In the genomic region with DNA sequence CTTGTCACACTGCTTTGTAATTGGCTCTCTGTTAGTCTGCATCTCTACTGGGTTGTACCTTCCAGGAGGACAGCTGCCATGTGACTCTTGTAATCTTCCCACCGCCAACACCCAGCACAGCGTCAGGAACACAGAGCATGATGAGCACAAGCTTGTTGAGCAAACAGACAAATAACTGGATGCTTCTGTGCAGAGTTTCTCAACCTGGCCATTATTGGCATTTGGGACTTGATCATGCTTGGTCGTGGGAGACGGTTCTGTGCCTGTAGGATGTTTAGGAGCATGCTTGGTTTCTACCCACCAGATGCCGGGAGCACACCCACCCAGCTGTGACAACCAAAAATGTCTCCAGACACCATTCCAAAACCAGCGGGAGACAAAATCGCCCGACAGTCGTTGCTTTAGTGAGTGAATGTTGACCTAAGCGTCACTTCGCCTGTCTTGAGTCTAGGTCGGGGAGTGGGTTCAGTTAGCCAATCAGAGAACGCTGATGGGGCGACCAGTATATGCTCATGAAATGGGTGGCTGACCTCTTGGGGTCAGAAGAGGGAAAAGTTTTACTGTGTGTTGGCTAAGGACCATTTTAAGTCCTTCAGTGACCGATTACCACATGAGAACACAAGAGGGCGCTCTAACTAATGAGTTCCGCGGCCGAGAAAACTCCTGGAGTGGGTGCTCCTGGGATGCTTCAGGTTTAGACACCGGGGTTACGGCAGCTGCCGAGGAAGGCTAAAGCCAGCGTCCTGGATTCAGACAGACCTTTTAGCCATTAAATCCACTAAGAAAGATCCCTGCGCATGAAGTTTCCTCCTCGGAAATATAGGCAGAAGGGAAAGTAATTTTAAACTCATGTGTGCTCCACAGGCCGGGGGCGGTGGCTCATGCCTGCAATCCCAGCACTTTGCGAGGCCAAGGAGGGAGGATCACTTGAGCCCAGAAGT, we compare ENCODE assay signal across 1 cellular context.
A peak's percentile ranks its signal among the peaks of the same experiment; 100 is the strongest.
TF ChIP-seq lines count a peak whose summit lies in the region.

No MANE protein-coding gene starts in this region.

TF ChIP-seq in H1, 55 proteins besides CTCF, POLR2A, EP300 and RAD21:
- TF ChIP-seq, protein P1, sequence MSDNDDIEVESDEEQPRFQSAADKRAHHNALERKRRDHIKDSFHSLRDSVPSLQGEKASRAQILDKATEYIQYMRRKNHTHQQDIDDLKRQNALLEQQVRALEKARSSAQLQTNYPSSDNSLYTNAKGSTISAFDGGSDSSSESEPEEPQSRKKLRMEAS (IDR thresholded peaks at IDR 0.05) = no peak
- TF ChIP-seq, protein P2, sequence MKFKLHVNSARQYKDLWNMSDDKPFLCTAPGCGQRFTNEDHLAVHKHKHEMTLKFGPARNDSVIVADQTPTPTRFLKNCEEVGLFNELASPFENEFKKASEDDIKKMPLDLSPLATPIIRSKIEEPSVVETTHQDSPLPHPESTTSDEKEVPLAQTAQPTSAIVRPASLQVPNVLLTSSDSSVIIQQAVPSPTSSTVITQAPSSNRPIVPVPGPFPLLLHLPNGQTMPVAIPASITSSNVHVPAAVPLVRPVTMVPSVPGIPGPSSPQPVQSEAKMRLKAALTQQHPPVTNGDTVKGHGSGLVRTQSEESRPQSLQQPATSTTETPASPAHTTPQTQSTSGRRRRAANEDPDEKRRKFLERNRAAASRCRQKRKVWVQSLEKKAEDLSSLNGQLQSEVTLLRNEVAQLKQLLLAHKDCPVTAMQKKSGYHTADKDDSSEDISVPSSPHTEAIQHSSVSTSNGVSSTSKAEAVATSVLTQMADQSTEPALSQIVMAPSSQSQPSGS (IDR thresholded peaks at IDR 0.05; ENCODE audit: low read length) = no peak
- TF ChIP-seq SIN3A (conservative IDR thresholded peaks at IDR 0.05 in 1 of 2, IDR thresholded peaks at IDR 0.05 in 1 of 2; ENCODE audit: low read depth in 1 of 2, low read length in 2 of 2) = no peak
- TF ChIP-seq CEBPB (IDR thresholded peaks at IDR 0.05; ENCODE audit: low read depth, low read length) = no peak
- TF ChIP-seq SP1 (IDR thresholded peaks at IDR 0.05; ENCODE audit: low read depth, low read length) = 0 out of 2 replicates have a peak, but pooled peaks have one; percentile 49
- peak; percentile 50; the same call in 1 of the 2 replicates for TF ChIP-seq KDM1A (IDR thresholded peaks at IDR 0.05; ENCODE audit: borderline replicate concordance, low read length)
- no peak for TF ChIP-seq TEAD4 (IDR thresholded peaks at IDR 0.05; ENCODE audit: low read depth, low read length)
- TF ChIP-seq YY1 (IDR thresholded peaks at IDR 0.05; ENCODE audit: low read depth, low read length) = peak; percentile 68; the same call in 1 of the 2 replicates
- TF ChIP-seq BRCA1 (IDR thresholded peaks at IDR 0.05; ENCODE audit: low read depth, low read length) = no peak
TF ChIP-seq in H1: peak in this region for 3.
